Comparison of ENCODE assay signal across 7 cellular contexts in genomic region chr15:101242160-101242998, GRCh38. TPM values are rescaled to one million over a fixed set of nuclear protein-coding genes. Genes with fewer than 3 reads are reported as not detected.
DNase-seq lines count a peak whose midpoint lies in the region; ATAC-seq and TF ChIP-seq lines count a peak whose summit lies in the region.

No MANE protein-coding gene starts in this region.

- no peaks in the 10 kb centered on the region for H3K9me3 Mint-ChIP-seq in mesothelial cell of epicardium

- H3K4me3 Mint-ChIP-seq in mesothelial cell of epicardium, result no peak overlapping the region

- H3K27ac ChIP-seq in adipose tissue (ENCODE audit: low read depth, low read length), result peak overlapping the region; percentile 76

- H3K36me3 Mint-ChIP-seq in mesothelial cell of epicardium, result peaks cover 2% of the 10 kb centered on the region

- no peak for TF ChIP-seq CTCF in mesothelial cell of epicardium (IDR thresholded peaks at IDR 0.05; ENCODE audit: unreplicated experiment)

- WGBS in adipose tissue, 3 donors, result 31 to 69% (median 42%) methylated on average over 12 of the region's 12 CpGs

- peaks cover 61% of the 10 kb centered on the region for H3K4me1 Mint-ChIP-seq in mesothelial cell of epicardium

- no peaks in the 10 kb centered on the region for H3K27me3 Mint-ChIP-seq in mesothelial cell of epicardium (ENCODE audit: low read depth)

- H3K36me3 ChIP-seq in MG63, result peaks cover 80% of the 10 kb centered on the region

- H3K4me3 ChIP-seq in MG63, result no peak overlapping the region

- no peaks in the 10 kb centered on the region for H3K27me3 ChIP-seq in MG63

- ATAC-seq in GM18870 (IDR thresholded peaks at IDR 0.05; ENCODE audit: unreplicated experiment) (peak; percentile 79), HG02884 (IDR thresholded peaks at IDR 0.05; ENCODE audit: unreplicated experiment) (peak; percentile 74)

- H3K27ac Mint-ChIP-seq in mesothelial cell of epicardium, result peak overlapping the region; percentile 31

- DNase-seq in RPMI7951 (ENCODE audit: low read depth) (peak; percentile 76), mesothelial cell of epicardium (ENCODE audit: low spot score in 2 of 2, unreplicated experiment in 2 of 2) (no peak), MG63 (no peak), NCI-H524 (lab: John Stamatoyannopoulos, UW) (no peak)

- H3K9me3 ChIP-seq in MG63, result no peaks in the 10 kb centered on the region

RNA-seq across cellular contexts. Expression of gene CHSY1, which starts 9.5 kb away (rescaled TPM):
- 37.7 and 41.5 TPM in 2 replicates for total RNA-seq in RPMI7951 (2014; rRNA removed; shearing (Covaris generic))
- polyA plus RNA-seq in adipose tissue, result 10 to 100 TPM in 2 of 3 donors, 1 to 10 TPM in 1; 2.8 to 32.4 (median 21.3) TPM
- 65.1 to 71.6 TPM (median 69.3 TPM) in 3 replicates for total RNA-seq in mesothelial cell of epicardium
- 9.5 and 11.0 TPM in 2 replicates for total RNA-seq in MG63 (2014; rRNA removed; shearing (Covaris generic); ENCODE audit: low replicate concordance)

RNA-seq across cellular contexts. Expression of gene SELENOS, which starts 34.9 kb away (rescaled TPM):
- total RNA-seq in RPMI7951 (2014; rRNA removed; shearing (Covaris generic)), result 111 and 145 TPM in 2 replicates
- polyA plus RNA-seq in adipose tissue, result 100 to 1,000 TPM in 2 of 3 donors, 10 to 100 TPM in 1; 56.0 to 109 (median 107) TPM
- 38.1 to 45.2 TPM (median 44.7 TPM) in 3 replicates for total RNA-seq in mesothelial cell of epicardium
- total RNA-seq in MG63 (2014; rRNA removed; shearing (Covaris generic); ENCODE audit: low replicate concordance), result 131 and 133 TPM in 2 replicates

RNA-seq across cellular contexts. Expression of gene SNRPA1, which starts 52.7 kb away (rescaled TPM):
- total RNA-seq in RPMI7951 (2014; rRNA removed; shearing (Covaris generic)), result 39.8 and 43.0 TPM in 2 replicates
- 10 to 100 TPM; 29.4 to 49.5 (median 36.8) TPM for polyA plus RNA-seq in adipose tissue
- total RNA-seq in mesothelial cell of epicardium, result 82.2 to 86.2 TPM (median 82.8 TPM) in 3 replicates
- total RNA-seq in MG63 (2014; rRNA removed; shearing (Covaris generic); ENCODE audit: low replicate concordance), result 134 and 190 TPM in 2 replicates
